Comparison of ENCODE assay signal across 15 cellular contexts in genomic region chr15:82543155-82543554, GRCh38. TPM values are rescaled to one million over a fixed set of nuclear protein-coding genes. Genes with fewer than 3 reads are reported as not detected.
DNase-seq lines count a peak whose midpoint lies in the region; ATAC-seq and TF ChIP-seq lines count a peak whose summit lies in the region.
"Had no signal": no experiment of that assay in that cellular context is flagged by ENCODE, and none has a peak within 500 bp of the region (broad histone marks: within the 10 kb centered on the region; RNA-seq: fewer than 3 reads in every experiment).

No MANE protein-coding gene starts in this region.

- peak overlapping the region; percentile 64 for H3K4me2 ChIP-seq in osteoblast (ENCODE audit: insufficient read depth, low read length)

- H3K27ac ChIP-seq in osteoblast (ENCODE audit: low read depth, low read length) (peak overlapping the region; percentile 80), tibial nerve (no peak overlapping the region)
- H3K27ac ChIP-seq: ascending aorta, parathyroid adenoma had no signal

- H4K20me1 ChIP-seq in osteoblast (ENCODE audit: insufficient read depth, low read length) = peaks cover 20% of the 10 kb centered on the region

- WGBS in tibial nerve, 2 donors = 5 to 11% methylated on average over 2 of the region's 2 CpGs

- H3K79me2 ChIP-seq in osteoblast (ENCODE audit: insufficient read depth, low read length) = peaks cover 29% of the 10 kb centered on the region
- H3K79me2 ChIP-seq: parathyroid adenoma had no signal

- H3K27me3 ChIP-seq in osteoblast (ENCODE audit: insufficient read depth, low read length) (no peaks in the 10 kb centered on the region), tibial nerve (no peaks in the 10 kb centered on the region)
- H3K27me3 ChIP-seq: ascending aorta had no signal

- H3K4me3 ChIP-seq in osteoblast (ENCODE audit: insufficient read depth, low read length) = no peak overlapping the region
- H3K4me3 ChIP-seq in tibial nerve = no peak overlapping the region
- H3K4me3 ChIP-seq: ascending aorta had no signal

- H3K36me3 ChIP-seq in osteoblast (ENCODE audit: insufficient read depth, low read length) = peaks cover 7% of the 10 kb centered on the region
- peaks cover 0 to 39% (median 0%) of the 10 kb centered on the region in 3 donors for H3K36me3 ChIP-seq in tibial nerve

- H2AFZ ChIP-seq in osteoblast (ENCODE audit: low read length) = peak overlapping the region; percentile 28
- H2AFZ ChIP-seq: parathyroid adenoma had no signal

- no peak for ATAC-seq in GM21786 (IDR thresholded peaks at IDR 0.05; ENCODE audit: unreplicated experiment)
- ATAC-seq: esophagus mucosa, left cardiac atrium had no signal

- TF ChIP-seq EP300 in tibial nerve (IDR thresholded peaks at IDR 0.05) = no peak

- peaks cover 25% of the 10 kb centered on the region for H3K4me1 ChIP-seq in osteoblast (ENCODE audit: insufficient read depth, low read length)
- H3K4me1 ChIP-seq in tibial nerve = peaks cover 0 to 25% (median 9%) of the 10 kb centered on the region in 4 donors
- H3K4me1 ChIP-seq: parathyroid adenoma had no signal

- DNase-seq in GM04503 (ENCODE audit: low read depth) (peak; percentile 50), NAMALWA (ENCODE audit: low spot score) (peak; percentile 11), dedifferentiated amniotic fluid mesenchymal stem cell (ENCODE audit: extremely low spot score) (peak; percentile 66), osteoblast (ENCODE audit: insufficient read length, low spot score, missing footprints) (peak; percentile 93), A172 (ENCODE audit: low spot score) (no peak), tibial nerve (ENCODE audit: low spot score in 2 of 2) (no peak)
- DNase-seq: left cardiac atrium; NCI-H1105; NCI-H748 treated with DMSO at 0.1 percent for 48 hours; stimulated activated CD4-positive, alpha-beta T cell treated with anti-CD3 and anti-CD28 coated beads, Interleukin-4, amount 100 ng/mL, for 4 hours; substantia nigra had no signal

- no peak for TF ChIP-seq POLR2A in tibial nerve (IDR thresholded peaks at IDR 0.05)

- H3K9me3 ChIP-seq in osteoblast (ENCODE audit: low read depth, low read length) = no peaks in the 10 kb centered on the region
- no peaks in the 10 kb centered on the region for H3K9me3 ChIP-seq in tibial nerve
- H3K9me3 ChIP-seq: ascending aorta had no signal

- TF ChIP-seq CTCF in osteoblast (IDR thresholded peaks at IDR 0.05; ENCODE audit: extremely low read depth, low read depth, low read length) = no peak
- TF ChIP-seq CTCF in tibial nerve (IDR thresholded peaks at IDR 0.05) = no peak

RNA-seq across cellular contexts. Expression of gene RPS17, which starts 2.9 kb away (rescaled TPM):
- total RNA-seq in osteoblast (1,188 and 1,195 TPM in 2 replicates), tibial nerve (1,000 to 10,000 TPM; 1,019 to 1,820 (median 1,439) TPM)
- 2,056 and 2,688 TPM in 2 replicates for total RNA-seq in A172 (2014; rRNA removed; shearing (Covaris generic))

Comparison
In these comparisons a context has a peak if more than half of its experiments do, and no peak if none do; other contexts are left out.
1. DNase-seq: peak in GM04503 (single experiment), NAMALWA (single experiment), dedifferentiated amniotic fluid mesenchymal stem cell (single experiment) and osteoblast (single experiment); none in A172 (single experiment) and tibial nerve (0 of 2).